In the genomic region with DNA sequence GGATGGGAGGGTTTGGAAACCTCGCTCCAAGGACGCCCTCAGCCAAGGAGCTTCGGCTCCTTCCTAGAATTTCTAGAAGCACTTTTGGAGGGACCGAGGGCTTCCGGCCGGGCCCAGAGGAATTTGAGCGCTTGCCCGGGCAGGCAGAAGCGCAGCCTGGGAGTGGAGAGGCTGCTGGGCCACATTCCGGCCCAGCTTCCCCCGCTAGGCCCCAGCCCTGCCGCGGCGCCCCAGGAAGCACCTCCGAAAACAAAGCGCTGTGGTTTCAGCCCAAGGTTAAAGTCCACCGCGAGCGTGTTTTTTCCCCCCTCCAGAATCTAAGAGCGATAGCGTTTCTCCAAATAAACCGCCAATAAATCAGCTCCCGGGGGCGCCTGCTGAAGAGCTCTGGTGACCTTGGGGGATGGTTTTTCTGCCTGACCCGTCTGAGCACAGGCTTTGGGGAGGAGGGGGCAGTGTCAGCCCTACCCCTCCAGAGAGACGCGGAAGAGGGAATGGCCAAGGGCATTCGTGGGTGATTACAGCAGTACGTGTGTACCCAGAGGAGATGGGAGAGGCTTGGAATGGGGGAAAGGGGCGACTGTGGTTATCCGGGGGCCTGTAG, we compare ENCODE assay signal across 1 cellular context.
TF ChIP-seq lines count a peak whose summit lies in the region.

No MANE protein-coding gene starts in this region.

TF ChIP-seq in K562, 482 proteins besides CTCF, POLR2A, EP300 and RAD21 (continued from another document and continues in another):
- TF ChIP-seq ZBTB40 (IDR thresholded peaks at IDR 0.05) (no peak), ZBTB40 (CRISPR knock-in tag; IDR thresholded peaks at IDR 0.05) (no peak), MGA (IDR thresholded peaks at IDR 0.05) (peak; percentile 66; the same call in 1 of the 2 replicates), ATF7 (IDR thresholded peaks at IDR 0.05) (0 out of 2 replicates have a peak, but pooled peaks have one; percentile 20), ZMIZ1 (IDR thresholded peaks at IDR 0.05; ENCODE audit: low read depth in 2 of 2, low read length in 2 of 2) (no peak), NFIC (IDR thresholded peaks at IDR 0.05) (no peak), FOXP1 (CRISPR knock-in tag; IDR thresholded peaks at IDR 0.05) (no peak; the same call in 1 of the 2 replicates), NCOR1 (IDR thresholded peaks at IDR 0.05) (no peak), ZNF584 (CRISPR knock-in tag; IDR thresholded peaks at IDR 0.05; ENCODE audit: low read depth) (peak; percentile 77; the same call in 1 of the 2 replicates), KDM5B (IDR thresholded peaks at IDR 0.05; ENCODE audit: insufficient replicate concordance, low read depth, low read length) (peak; percentile 68), TBL1XR1 (IDR thresholded peaks at IDR 0.05; ENCODE audit: low read length in 2 of 2) (peak in 1 of 2 experiments; percentile 8; a peak in 1 of 4 replicates), MLX (CRISPR knock-in tag; conservative IDR thresholded peaks at IDR 0.05) (peak in 1 of 2 experiments; percentile 68; a peak in 1 of 4 replicates), NR2C1 (IDR thresholded peaks at IDR 0.05) (no peak; the same call in 1 of the 2 replicates), NR2C1 (tag; IDR thresholded peaks at IDR 0.05) (peak; percentile 27; the same call in 1 of the 2 replicates)
- TF ChIP-seq, protein P1, sequence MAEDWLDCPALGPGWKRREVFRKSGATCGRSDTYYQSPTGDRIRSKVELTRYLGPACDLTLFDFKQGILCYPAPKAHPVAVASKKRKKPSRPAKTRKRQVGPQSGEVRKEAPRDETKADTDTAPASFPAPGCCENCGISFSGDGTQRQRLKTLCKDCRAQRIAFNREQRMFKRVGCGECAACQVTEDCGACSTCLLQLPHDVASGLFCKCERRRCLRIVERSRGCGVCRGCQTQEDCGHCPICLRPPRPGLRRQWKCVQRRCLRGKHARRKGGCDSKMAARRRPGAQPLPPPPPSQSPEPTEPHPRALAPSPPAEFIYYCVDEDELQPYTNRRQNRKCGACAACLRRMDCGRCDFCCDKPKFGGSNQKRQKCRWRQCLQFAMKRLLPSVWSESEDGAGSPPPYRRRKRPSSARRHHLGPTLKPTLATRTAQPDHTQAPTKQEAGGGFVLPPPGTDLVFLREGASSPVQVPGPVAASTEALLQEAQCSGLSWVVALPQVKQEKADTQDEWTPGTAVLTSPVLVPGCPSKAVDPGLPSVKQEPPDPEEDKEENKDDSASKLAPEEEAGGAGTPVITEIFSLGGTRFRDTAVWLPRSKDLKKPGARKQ (CRISPR knock-in tag; IDR thresholded peaks at IDR 0.05), result no peak
- TF ChIP-seq, protein P2, sequence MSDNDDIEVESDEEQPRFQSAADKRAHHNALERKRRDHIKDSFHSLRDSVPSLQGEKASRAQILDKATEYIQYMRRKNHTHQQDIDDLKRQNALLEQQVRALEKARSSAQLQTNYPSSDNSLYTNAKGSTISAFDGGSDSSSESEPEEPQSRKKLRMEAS (CRISPR knock-in tag; IDR thresholded peaks at IDR 0.05), result peak; percentile 50; the same call in 1 of the 2 replicates
- TF ChIP-seq, protein P3, sequence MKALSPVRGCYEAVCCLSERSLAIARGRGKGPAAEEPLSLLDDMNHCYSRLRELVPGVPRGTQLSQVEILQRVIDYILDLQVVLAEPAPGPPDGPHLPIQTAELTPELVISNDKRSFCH (CRISPR knock-in tag; IDR thresholded peaks at IDR 0.05), result no peak
- TF ChIP-seq, protein P3 (tag; IDR thresholded peaks at IDR 0.05), result peak; percentile 12; the same call in 1 of the 2 replicates
